ENCODE assay signal across 28 cellular contexts in genomic region chr3:16406579-16406978, GRCh38.
DNase-seq lines count a peak whose midpoint lies in the region; ATAC-seq lines count a peak whose summit lies in the region.
"Had no signal": no experiment of that assay in that cellular context is flagged by ENCODE, and none has a peak within 500 bp of the region (broad histone marks: within the 10 kb centered on the region; RNA-seq: fewer than 3 reads in every experiment).

No MANE protein-coding gene starts in this region.

- no peak overlapping the region for H3K23ac ChIP-seq in mesenchymal stem cell (ENCODE audit: low read length in 2 of 2)

- no peak overlapping the region for H3K14ac ChIP-seq in mesenchymal stem cell (ENCODE audit: low read length in 2 of 2)

- no peaks in the 10 kb centered on the region for H3K9me3 ChIP-seq in mesenchymal stem cell (ENCODE audit: control insufficient read depth, low read length)
- H3K9me3 ChIP-seq: A549, gastroesophageal sphincter, left lung, right lobe of liver, SJSA1, uterus had no signal

- H2BK12ac ChIP-seq in mesenchymal stem cell (ENCODE audit: low read length in 2 of 2) = no peak overlapping the region

- H3K79me1 ChIP-seq in mesenchymal stem cell (replicated peaks; ENCODE audit: low read length, poor library complexity, severe bottlenecking) = peaks cover 29% of the 10 kb centered on the region

- no peak overlapping the region for H3K27ac ChIP-seq in mesenchymal stem cell (ENCODE audit: low read length, poor library complexity, severe bottlenecking)
- H3K27ac ChIP-seq: A549, left lung, right lobe of liver, SJSA1, uterus had no signal

- WGBS in mesenchymal stem cell = no CpG with 5 or more reads among the region's 2 CpGs

- H3K36me3 ChIP-seq in mesenchymal stem cell (ENCODE audit: control insufficient read depth in 1 of 2, insufficient read depth in 2 of 2, low read depth in 1 of 2, low read length in 2 of 2) = peaks cover 19 to 23% of the 10 kb centered on the region in 2 experiments
- H3K36me3 ChIP-seq: uterus had no signal

- H3K4me1 Mint-ChIP-seq in activated CD4-positive, alpha-beta memory T cell treated with anti-CD3 and anti-CD28 coated beads for 36 hours (ENCODE audit: low read depth) = peaks cover 24% of the 10 kb centered on the region
- peaks cover 4% of the 10 kb centered on the region for H3K4me1 Mint-ChIP-seq in activated CD4-positive, alpha-beta memory T cell treated with anti-CD3 and anti-CD28 coated beads, Interleukin-2, amount 10 ng/mL, durations not matched to agents 7 days and 5 days

- H2BK15ac ChIP-seq in mesenchymal stem cell (ENCODE audit: low read depth, poor library complexity, severe bottlenecking) = no peak overlapping the region

- no peak overlapping the region for H3K4me3 ChIP-seq in mesenchymal stem cell (ENCODE audit: insufficient read depth in 1 of 2, low read depth in 1 of 2, low read length in 2 of 2)
- H3K4me3 ChIP-seq: A549, gastroesophageal sphincter, left lung, right lobe of liver, SJSA1, uterus had no signal

- no peak overlapping the region for H2BK5ac ChIP-seq in mesenchymal stem cell (ENCODE audit: low read depth, low read length, poor library complexity, severe bottlenecking)

- H3K4me3 Mint-ChIP-seq in activated CD4-positive, alpha-beta memory T cell treated with anti-CD3 and anti-CD28 coated beads for 36 hours = no peak overlapping the region
- no peak overlapping the region for H3K4me3 Mint-ChIP-seq in activated CD4-positive, alpha-beta memory T cell treated with anti-CD3 and anti-CD28 coated beads, Interleukin-2, amount 10 ng/mL, durations not matched to agents 7 days and 5 days
- H3K4me3 Mint-ChIP-seq: activated naive CD8-positive, alpha-beta T cell; brain; T-helper 2 cell treated with Interferon-gamma antibody and Interleukin-4, amounts not matched to agents 5 μg/mL and 100 μg/mL, for 36 hours had no signal

- intact Hi-C loops in activated CD4-positive, alpha-beta memory T cell treated with anti-CD3 and anti-CD28 coated beads for 36 hours (cut with micrococcal nuclease) = loop anchor here (1.0 kb wide), 1 partner anchor 27 kb away; no protein-coding TSS in a partner anchor

- H2AK5ac ChIP-seq in mesenchymal stem cell (ENCODE audit: low read length, severe bottlenecking) = peak overlapping the region; percentile 44

- H3K4ac ChIP-seq in mesenchymal stem cell (ENCODE audit: low read depth in 1 of 2, low read length in 2 of 2) = no peak overlapping the region

- H4K8ac ChIP-seq in mesenchymal stem cell (ENCODE audit: low read length) = no peak overlapping the region

- H3K27me3 Mint-ChIP-seq in activated CD4-positive, alpha-beta memory T cell treated with anti-CD3 and anti-CD28 coated beads for 36 hours = no peaks in the 10 kb centered on the region
- no peaks in the 10 kb centered on the region for H3K27me3 Mint-ChIP-seq in activated CD4-positive, alpha-beta memory T cell treated with anti-CD3 and anti-CD28 coated beads, Interleukin-2, amount 10 ng/mL, durations not matched to agents 7 days and 5 days
- H3K27me3 Mint-ChIP-seq: activated naive CD8-positive, alpha-beta T cell had no signal

- peaks cover 18% of the 10 kb centered on the region for H3K36me3 Mint-ChIP-seq in activated CD4-positive, alpha-beta memory T cell treated with anti-CD3 and anti-CD28 coated beads for 36 hours
- peaks cover 24% of the 10 kb centered on the region for H3K36me3 Mint-ChIP-seq in activated CD4-positive, alpha-beta memory T cell treated with anti-CD3 and anti-CD28 coated beads, Interleukin-2, amount 10 ng/mL, durations not matched to agents 7 days and 5 days (ENCODE audit: low read depth)
- H3K36me3 Mint-ChIP-seq: brain had no signal

- H2AFZ ChIP-seq in mesenchymal stem cell (ENCODE audit: low read depth, low read length) = no peak overlapping the region

- H2BK120ac ChIP-seq in mesenchymal stem cell (ENCODE audit: low read depth, low read length) = no peak overlapping the region

- DNase-seq in activated CD4-positive, alpha-beta memory T cell treated with anti-CD3 and anti-CD28 coated beads for 36 hours = no peak
- no peak for DNase-seq in activated CD4-positive, alpha-beta memory T cell treated with anti-CD3 and anti-CD28 coated beads, Interleukin-2, amount 10 ng/mL, durations not matched to agents 7 days and 5 days
- DNase-seq in mesenchymal stem cell (no peak), NCI-H446 treated with DMSO at 0.1 percent for 48 hours (lab: John Stamatoyannopoulos, UW) (no peak), NCI-H1092 (lab: John Stamatoyannopoulos, UW) (no peak)
- DNase-seq: activated CD4-positive, CD25-positive, alpha-beta regulatory T cell treated with anti-CD3 and anti-CD28 coated beads, Interleukin-2, amount 50 U/mL, for 72 hours; activated CD8-positive, alpha-beta memory T cell treated with anti-CD3 and anti-CD28 coated beads, Interleukin-2, amount 50 U/mL, for 4 hours; C1 segment of cervical spinal cord; dermis blood vessel endothelial cell; DMS153; erythroblast; HCEC 1CT; left lung; NCI-H1694; NCI-H226; occipital lobe; OCI-M1; right lobe of liver; uterus had no signal

- no peak overlapping the region for H3K4me2 ChIP-seq in mesenchymal stem cell (ENCODE audit: low read length, poor library complexity, severe bottlenecking)
- H3K4me2 ChIP-seq: A549 had no signal

- peak; percentile 59 for ATAC-seq in GM19395 (IDR thresholded peaks at IDR 0.05; ENCODE audit: unreplicated experiment)
- peak; percentile 52 for ATAC-seq in HG03095 (IDR thresholded peaks at IDR 0.05; ENCODE audit: unreplicated experiment)
- ATAC-seq in HG02678 (IDR thresholded peaks at IDR 0.05; ENCODE audit: unreplicated experiment) = no peak
- ATAC-seq: A549, gastroesophageal sphincter, left lung, right lobe of liver had no signal

- H3K9me3 Mint-ChIP-seq in activated CD4-positive, alpha-beta memory T cell treated with anti-CD3 and anti-CD28 coated beads for 36 hours = no peaks in the 10 kb centered on the region
- no peaks in the 10 kb centered on the region for H3K9me3 Mint-ChIP-seq in activated CD4-positive, alpha-beta memory T cell treated with anti-CD3 and anti-CD28 coated beads, Interleukin-2, amount 10 ng/mL, durations not matched to agents 7 days and 5 days
- H3K9me3 Mint-ChIP-seq: T-helper 2 cell treated with Interferon-gamma antibody and Interleukin-4, amounts not matched to agents 5 μg/mL and 100 μg/mL, for 36 hours had no signal

- CTCF ChIA-PET in activated CD4-positive, alpha-beta memory T cell treated with anti-CD3 and anti-CD28 coated beads for 36 hours (lab: Charles Lee) = interaction anchor here (0.9 kb wide), 2 partner anchors 16 to 1435 kb away, joined by 3 to 4 read pairs; no protein-coding TSS in a partner anchor
- CTCF ChIA-PET in activated CD4-positive, alpha-beta memory T cell treated with anti-CD3 and anti-CD28 coated beads, Interleukin-2, amount 10 ng/mL, durations not matched to agents 7 days and 5 days (lab: Charles Lee) = no interaction called here

- no peak overlapping the region for H3K9ac ChIP-seq in mesenchymal stem cell (ENCODE audit: low read length)

- H3K18ac ChIP-seq in mesenchymal stem cell (ENCODE audit: low read depth in 1 of 2, low read length in 2 of 2) = no peak overlapping the region

- peaks cover 25% of the 10 kb centered on the region for H3K4me1 ChIP-seq in mesenchymal stem cell (ENCODE audit: control insufficient read depth, insufficient read depth, low read depth, low read length)
- H3K4me1 ChIP-seq: right lobe of liver, uterus had no signal

- H4K91ac ChIP-seq in mesenchymal stem cell (ENCODE audit: low read length) = no peak overlapping the region

- POLR2A ChIA-PET in activated CD4-positive, alpha-beta memory T cell treated with anti-CD3 and anti-CD28 coated beads for 36 hours (lab: Charles Lee) = no interaction called here
- POLR2A ChIA-PET in activated CD4-positive, alpha-beta memory T cell treated with anti-CD3 and anti-CD28 coated beads, Interleukin-2, amount 10 ng/mL, durations not matched to agents 7 days and 5 days (lab: Charles Lee) = no interaction called here

- peak overlapping the region; percentile 47 for H3K27ac Mint-ChIP-seq in activated CD4-positive, alpha-beta memory T cell treated with anti-CD3 and anti-CD28 coated beads for 36 hours
- H3K27ac Mint-ChIP-seq in activated CD4-positive, alpha-beta memory T cell treated with anti-CD3 and anti-CD28 coated beads, Interleukin-2, amount 10 ng/mL, durations not matched to agents 7 days and 5 days = no peak overlapping the region
- H3K27ac Mint-ChIP-seq: activated naive CD8-positive, alpha-beta T cell; T-helper 2 cell treated with Interferon-gamma antibody and Interleukin-4, amounts not matched to agents 5 μg/mL and 100 μg/mL, for 36 hours had no signal

- no peaks in the 10 kb centered on the region for H3K27me3 ChIP-seq in mesenchymal stem cell (ENCODE audit: control insufficient read depth in 1 of 2, insufficient read depth in 1 of 2, low read length in 2 of 2)
- H3K27me3 ChIP-seq: gastroesophageal sphincter, left lung, right lobe of liver, SJSA1, uterus had no signal
